Comparison of ENCODE assay signal across 8 cellular contexts in the genomic region with DNA sequence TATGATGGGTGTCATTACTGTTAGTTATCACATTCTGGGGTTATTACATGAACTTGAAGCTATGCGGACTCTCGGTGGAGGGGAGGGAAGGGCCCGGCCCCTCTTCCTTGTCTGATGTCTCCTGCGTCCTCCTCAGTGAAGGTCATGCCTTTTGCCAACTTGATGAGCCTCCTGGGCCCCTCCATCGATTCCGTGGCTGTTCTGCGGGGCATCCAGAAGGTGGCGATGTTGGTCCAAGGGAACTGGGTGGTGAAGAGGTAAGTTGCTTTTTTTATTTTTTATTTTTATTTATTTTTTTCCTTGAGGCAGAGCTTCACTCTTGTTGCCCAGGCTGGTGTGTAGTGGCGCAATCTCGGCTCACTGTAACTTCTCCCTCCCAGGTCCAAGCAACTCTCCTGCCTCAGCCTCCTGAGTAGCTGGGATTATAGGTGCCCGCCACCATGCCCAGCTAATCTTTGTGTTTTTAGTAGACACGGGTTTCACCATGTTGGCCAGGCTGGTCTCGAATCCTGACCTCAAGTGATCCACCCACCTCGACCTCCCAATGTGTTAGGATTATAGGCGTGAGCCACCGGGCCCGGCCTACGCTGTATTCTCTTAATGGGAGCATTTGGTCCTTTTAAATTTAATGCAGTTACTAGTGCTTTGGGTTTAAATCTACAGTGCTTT. TPM values are rescaled to one million over a fixed set of nuclear protein-coding genes. Genes with fewer than 3 reads are reported as not detected.
DNase-seq lines count a peak whose midpoint lies in the region; ATAC-seq and TF ChIP-seq lines count a peak whose summit lies in the region.

No MANE protein-coding gene starts in this region.

- TF ChIP-seq CTCF in GM13977 (IDR thresholded peaks at IDR 0.05; ENCODE audit: extremely low read depth, insufficient read depth, missing control alignments) (peak; percentile 75), left lung (IDR thresholded peaks at IDR 0.05) (peak; percentile 27 to 63), stomach (IDR thresholded peaks at IDR 0.05) (peak in 4 of 7 experiments; percentile 34 to 55 (median 42))

- peaks cover 74% of the 10 kb centered on the region for H3K36me3 ChIP-seq in adipocyte (ENCODE audit: control insufficient read depth, insufficient read depth, low read length, severe bottlenecking)
- peaks cover 0 to 96% of the 10 kb centered on the region in 2 donors for H3K36me3 ChIP-seq in left lung
- peaks cover 55 to 100% (median 99%) of the 10 kb centered on the region in 4 donors for H3K36me3 ChIP-seq in stomach

- DNase-seq in A172 (ENCODE audit: low spot score) (peak; percentile 33), GM13977 (ENCODE audit: low spot score) (peak; percentile 61), adipocyte (ENCODE audit: low read depth) (peak; percentile 44), left lung (peak in 1 of 2 donors; percentile 81), stomach (peak; percentile 43), cerebellum (ENCODE audit: low spot score) (no peak), NCI-H1694 treated with DMSO at 0.1 percent for 48 hours (lab: John Stamatoyannopoulos, UW) (no peak)

- ATAC-seq in SK-N-SH treated with all-trans-retinoic acid at 6 μM for 48 hours (peak; percentile 37; the same call in 1 of the 3 replicates), left lung (peak; percentile 51)

- H3K9me3 ChIP-seq in adipocyte (ENCODE audit: control insufficient read depth, low read length) (no peaks in the 10 kb centered on the region), left lung (no peaks in the 10 kb centered on the region), stomach (no peaks in the 10 kb centered on the region)

- TF ChIP-seq EP300 in stomach (IDR thresholded peaks at IDR 0.05), result no peak

- H3K9ac ChIP-seq in adipocyte (ENCODE audit: low read length), result no peak overlapping the region

- intact Hi-C loops in left lung (cut with DNase I), result no loop called here
- intact Hi-C loops in stomach (cut with DNase I; ENCODE audit: low total_unique reads), result no loop called here

- no peaks in the 10 kb centered on the region for H3K27me3 ChIP-seq in adipocyte (replicated peaks; ENCODE audit: control insufficient read depth, insufficient read depth, low read length)
- H3K27me3 ChIP-seq in left lung, result no peaks in the 10 kb centered on the region
- no peaks in the 10 kb centered on the region for H3K27me3 ChIP-seq in stomach

- no peak overlapping the region for H3K4me3 ChIP-seq in adipocyte (ENCODE audit: low read length)
- H3K4me3 ChIP-seq in left lung, result no peak overlapping the region
- no peak overlapping the region for H3K4me3 ChIP-seq in stomach

- H3K4me1 ChIP-seq in adipocyte (ENCODE audit: control insufficient read depth, insufficient read depth, low read length), result no peaks in the 10 kb centered on the region
- H3K4me1 ChIP-seq in left lung, result peaks cover 0 to 5% of the 10 kb centered on the region in 2 donors
- H3K4me1 ChIP-seq in stomach, result peaks cover 0 to 12% (median 5%) of the 10 kb centered on the region in 4 donors

- no peak for TF ChIP-seq POLR2A in stomach (IDR thresholded peaks at IDR 0.05)

- in situ Hi-C loops in GM13977 (cut with MboI; ENCODE audit: low pct_unique_long_range_greater_than_20kb, low sequenced_read_pairs, unreplicated experiment), result no loop called here

- 72 to 82% (median 78%) methylated on average over 18 of the region's 18 CpGs for WGBS in stomach, 5 donors

- H3K27ac ChIP-seq in left lung, result no peak overlapping the region
- no peak overlapping the region for H3K27ac ChIP-seq in stomach

TF ChIP-seq in SK-N-SH treated with all-trans-retinoic acid at 6 μM for 48 hours, 23 proteins besides CTCF, POLR2A, EP300 and RAD21:
- TF ChIP-seq OSR1 (CRISPR knock-in tag; IDR thresholded peaks at IDR 0.05), result no peak
- TF ChIP-seq CSRNP3 (CRISPR knock-in tag; IDR thresholded peaks at IDR 0.05), result no peak
- no peak for TF ChIP-seq ZFP30 (CRISPR knock-in tag; IDR thresholded peaks at IDR 0.05)
- TF ChIP-seq TSHZ2 (CRISPR knock-in tag; IDR thresholded peaks at IDR 0.05), result no peak
- no peak for TF ChIP-seq ZFP3 (CRISPR knock-in tag; IDR thresholded peaks at IDR 0.05)
- TF ChIP-seq ZNF565 (CRISPR knock-in tag; conservative IDR thresholded peaks at IDR 0.05; ENCODE audit: low read depth), result no peak
- TF ChIP-seq PPARA (CRISPR knock-in tag; IDR thresholded peaks at IDR 0.05; ENCODE audit: borderline replicate concordance), result no peak
- TF ChIP-seq GLIS3 (CRISPR knock-in tag; IDR thresholded peaks at IDR 0.05), result no peak
- no peak for TF ChIP-seq TOX (CRISPR knock-in tag; IDR thresholded peaks at IDR 0.05; ENCODE audit: borderline replicate concordance)
- no peak for TF ChIP-seq POU6F1 (CRISPR knock-in tag; IDR thresholded peaks at IDR 0.05; ENCODE audit: borderline replicate concordance, low read depth)
- no peak for TF ChIP-seq ZNF8 (CRISPR knock-in tag; IDR thresholded peaks at IDR 0.05)
- TF ChIP-seq ARNTL (CRISPR knock-in tag; IDR thresholded peaks at IDR 0.05; ENCODE audit: borderline replicate concordance, low read depth), result no peak
- no peak for TF ChIP-seq SNAI2 (CRISPR knock-in tag; IDR thresholded peaks at IDR 0.05)
- TF ChIP-seq ZNF70 (CRISPR knock-in tag; IDR thresholded peaks at IDR 0.05), result no peak

RNA-seq across cellular contexts. Expression of gene POLR3E, which starts 21.6 kb away (rescaled TPM):
- 29.0 and 46.3 TPM in 2 replicates for total RNA-seq in A172 (2014; rRNA removed; shearing (Covaris generic))
- total RNA-seq in left lung (10 to 100 TPM; 29.2 to 44.3 TPM), stomach (10 to 100 TPM; 51.3 to 99.1 (median 76.5) TPM), cerebellum (30.8 TPM)
- polyA plus RNA-seq in stomach, result 10 to 100 TPM; 13.1 to 19.3 (median 16.2) TPM

RNA-seq across cellular contexts. Expression of gene CDR2, which starts 55.6 kb away (rescaled TPM):
- total RNA-seq in A172 (2014; rRNA removed; shearing (Covaris generic)), result 34.2 and 34.6 TPM in 2 replicates
- total RNA-seq in left lung (10 to 100 TPM; 17.3 to 18.7 TPM), stomach (100 to 1,000 TPM in 1 of 5 donors, 10 to 100 TPM in 4; 21.4 to 198 (median 27.7) TPM), cerebellum (13.3 TPM)
- 10 to 100 TPM in 2 of 3 donors, 1 to 10 TPM in 1; 8.9 to 16.6 (median 15.4) TPM for polyA plus RNA-seq in stomach

Comparison
In these comparisons a context has a peak if more than half of its experiments do, and no peak if none do; other contexts are left out.
1. DNase-seq: peak in A172 (single experiment), GM13977 (single experiment), adipocyte (single experiment) and stomach (single experiment); none in cerebellum (single experiment) and NCI-H1694 treated with DMSO at 0.1 percent for 48 hours (single experiment).
2. Peak in every context shown above with its lines, with median percentiles within 50 percentile points of each other: CTCF ChIP-seq.